In genomic region chr7:104855826-104856225, GRCh38 we compare ENCODE assay signal across 24 cellular contexts.
"Had no signal": no experiment of that assay in that cellular context is flagged by ENCODE, and none has a peak within 500 bp of the region (broad histone marks: within the 10 kb centered on the region; RNA-seq: fewer than 3 reads in every experiment).

No MANE protein-coding gene starts in this region.

- H3K27me3 ChIP-seq: ovary, right lobe of liver, upper lobe of left lung had no signal

- H3K4me1 ChIP-seq: left ventricle myocardium inferior, upper lobe of left lung had no signal

- H3K36me3 ChIP-seq: esophagus squamous epithelium, left ventricle myocardium inferior, ovary, right lobe of liver, upper lobe of left lung had no signal

- H3K4me3 ChIP-seq: dorsolateral prefrontal cortex, esophagus squamous epithelium, left ventricle myocardium inferior, mucosa of descending colon, ovary, right lobe of liver, upper lobe of left lung had no signal

- DNase-seq: activated CD4-positive, alpha-beta memory T cell treated with anti-CD3 and anti-CD28 coated beads, Interleukin-2, amount 10 ng/mL, durations not matched to agents 7 days and 5 days; activated CD4-positive, alpha-beta T cell treated with anti-CD3 and anti-CD28 coated beads for 48 hours; activated CD4-positive, CD25-positive, alpha-beta regulatory T cell; activated naive CD4-positive, alpha-beta T cell; activated naive CD8-positive, alpha-beta T cell treated with anti-CD3 and anti-CD28 coated beads for 36 hours; activated T-cell treated with anti-CD3 and anti-CD28 coated beads, Interleukin-2, amount 50 U/mL, for 1 hour; amygdala; central memory CD4-positive, alpha-beta T cell; dorsolateral prefrontal cortex; esophagus squamous epithelium; foreskin melanocyte; glutamatergic neuron; hypothalamus; left ventricle myocardium inferior; mesenchymal stem cell; mucosa of descending colon; naive B cell; ovary; right lobe of liver; small intestine; stimulated activated CD4-positive, alpha-beta T cell treated with anti-CD3 and anti-CD28 coated beads, Interleukin-4, amount 100 ng/mL, for 1 hour; stimulated activated naive CD8-positive, alpha-beta T cell treated with anti-CD3 and anti-CD28 coated beads, Interleukin-15, amount 100 ng/mL, for 72 hours; upper lobe of left lung had no signal

- H3K27ac ChIP-seq: dorsolateral prefrontal cortex, esophagus squamous epithelium, left ventricle myocardium inferior, ovary, right lobe of liver, upper lobe of left lung had no signal

- H3K9me3 ChIP-seq: esophagus squamous epithelium, left ventricle myocardium inferior, mucosa of descending colon, ovary, right lobe of liver, upper lobe of left lung had no signal

- ATAC-seq: activated T-helper 17 cell treated with anti-CD3 and anti-CD28 coated beads, Interleukin-2, amount 50 U/mL, for 72 hours; mucosa of descending colon; right lobe of liver; stimulated activated naive CD8-positive, alpha-beta T cell treated with anti-CD3 and anti-CD28 coated beads, Interleukin-15, amount 100 ng/mL, for 72 hours had no signal
